23 cellular contexts compared by ENCODE assay signal in the genomic region with DNA sequence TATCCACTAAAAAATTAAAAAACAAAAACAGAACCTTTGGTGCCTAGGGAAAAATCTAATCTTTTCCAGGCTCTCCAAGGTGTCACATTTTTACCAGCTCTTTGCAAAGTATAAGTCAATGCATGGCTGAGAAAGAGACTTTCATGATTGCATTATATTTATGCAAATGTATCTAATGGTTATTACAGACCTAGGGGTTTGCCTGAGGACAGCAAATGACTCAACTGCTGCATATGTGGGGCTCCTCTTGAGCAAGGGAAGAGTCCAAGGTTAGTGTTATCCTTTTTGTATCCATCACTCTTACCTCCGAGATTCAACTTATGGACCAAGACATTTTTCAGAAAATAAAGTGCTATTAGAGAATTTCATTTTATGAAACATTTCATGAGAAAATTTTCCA.
DNase-seq lines count a peak whose midpoint lies in the region; ATAC-seq and TF ChIP-seq lines count a peak whose summit lies in the region.
"Had no signal": no experiment of that assay in that cellular context is flagged by ENCODE, and none has a peak within 500 bp of the region (broad histone marks: within the 10 kb centered on the region; RNA-seq: fewer than 3 reads in every experiment).

No MANE protein-coding gene starts in this region.

- H3K27ac Mint-ChIP-seq in stimulated activated memory B cell treated with anti-CD40 and anti-IgM and Interleukin-4, amounts not matched to agents 10 μg/mL and 1 μg/mL and 100 μg/mL, for 72 hours, result no peak overlapping the region
- H3K27ac Mint-ChIP-seq: activated naive CD8-positive, alpha-beta T cell treated with anti-CD3 and anti-CD28 coated beads, Interleukin-2, amount 50 U/mL, for 24 hours had no signal

- CTCF ChIA-PET in mammary epithelial cell (lab: Charles Lee; ENCODE audit: low non-redundant PET), result no interaction called here

- WGBS in GM23248 (ENCODE audit: low coverage in 1 of 2, low lambda C conversion rate in 2 of 2, missing lambda C conversion rate in 2 of 2), 2 experiments, result 50 to 67% methylated on average over 1 of the region's 1 CpG
- WGBS in mammary epithelial cell (ENCODE audit: low coverage, missing lambda C conversion rate), result 80% methylated on average over 1 of the region's 1 CpG

- H3K4me3 Mint-ChIP-seq in stimulated activated memory B cell treated with anti-CD40 and anti-IgM and Interleukin-4, amounts not matched to agents 10 μg/mL and 1 μg/mL and 100 μg/mL, for 72 hours, result no peak overlapping the region
- H3K4me3 Mint-ChIP-seq: activated naive CD8-positive, alpha-beta T cell treated with anti-CD3 and anti-CD28 coated beads, Interleukin-2, amount 50 U/mL, for 24 hours; activated T-cell treated with anti-CD3 and anti-CD28 coated beads, Interleukin-2, amount 50 U/mL, for 4 hours had no signal

- in situ Hi-C loops in GM23248 (cut with MboI) (no loop called here), mammary epithelial cell (cut with MboI; ENCODE audit: low sequenced_read_pairs in 2 of 2) (no loop called here)

- no peaks in the 10 kb centered on the region for H3F3A ChIP-seq in GM23248 (ENCODE audit: insufficient read depth)

- H3K4me1 ChIP-seq in GM23248 (ENCODE audit: insufficient read depth), result no peaks in the 10 kb centered on the region
- peaks cover 26% of the 10 kb centered on the region for H3K4me1 ChIP-seq in mammary epithelial cell (ENCODE audit: insufficient read depth, low read length)
- H3K4me1 ChIP-seq: heart left ventricle had no signal

- H2AFZ ChIP-seq in GM23248 (no peak overlapping the region), mammary epithelial cell (ENCODE audit: low read depth, low read length) (no peak overlapping the region)

- no peaks in the 10 kb centered on the region for H3K79me2 ChIP-seq in GM23248 (ENCODE audit: insufficient read depth)
- H3K79me2 ChIP-seq in mammary epithelial cell (ENCODE audit: insufficient read depth, low read length), result no peaks in the 10 kb centered on the region

- no peak for TF ChIP-seq CTCF in mammary epithelial cell (conservative IDR thresholded peaks at IDR 0.05 in 1 of 2, IDR thresholded peaks at IDR 0.05 in 1 of 2; ENCODE audit: extremely low read depth in 1 of 2, insufficient read depth in 1 of 2, low read depth in 1 of 2, low read length in 2 of 2)

- no peaks in the 10 kb centered on the region for H3K9me3 Mint-ChIP-seq in stimulated activated memory B cell treated with anti-CD40 and anti-IgM and Interleukin-4, amounts not matched to agents 10 μg/mL and 1 μg/mL and 100 μg/mL, for 72 hours
- H3K9me3 Mint-ChIP-seq: activated naive CD8-positive, alpha-beta T cell treated with anti-CD3 and anti-CD28 coated beads, Interleukin-2, amount 50 U/mL, for 24 hours; activated T-cell treated with anti-CD3 and anti-CD28 coated beads, Interleukin-2, amount 50 U/mL, for 4 hours had no signal

- DNase-seq in GM23248 (peak; percentile 13), NCI-H526 treated with DMSO at 0.1 percent for 48 hours (lab: John Stamatoyannopoulos, UW) (peak; percentile 4), mammary epithelial cell (peak; percentile 43), renal cortical epithelial cell (ENCODE audit: low read depth) (peak; percentile 30), inferior parietal cortex (ENCODE audit: extremely low spot score) (no peak)
- DNase-seq: activated CD4-positive, alpha-beta T cell treated with anti-CD3 and anti-CD28 coated beads for 4 hours; activated naive CD8-positive, alpha-beta T cell treated with anti-CD3 and anti-CD28 coated beads, Interleukin-2, amount 50 U/mL, for 24 hours; activated T-cell treated with anti-CD3 and anti-CD28 coated beads, Interleukin-2, amount 50 U/mL, for 4 hours; brain microvascular endothelial cell; heart left ventricle; MM.1S; NCI-H1417 treated with DMSO at 0.1 percent for 48 hours; NCI-H2081; NCI-H226; ovary; SHP77 treated with DMSO at 0.1 percent for 48 hours; stimulated activated CD4-positive, alpha-beta T cell treated with anti-CD3 and anti-CD28 coated beads, Interleukin-2, amount 100 ng/mL, for 24 hours; upper lobe of left lung had no signal

- H3K27me3 ChIP-seq in GM23248 (replicated peaks; ENCODE audit: insufficient read depth) (no peaks in the 10 kb centered on the region; the same call in 1 of the 2 replicates), mammary epithelial cell (ENCODE audit: insufficient read depth, low read length) (no peaks in the 10 kb centered on the region)
- H3K27me3 ChIP-seq: BLaER1 treated with 17β-estradiol and CSF1 and Interleukin-3, amounts not matched to agents 10 nM and 100 nM; brain microvascular endothelial cell; ovary; right atrium auricular region; upper lobe of left lung had no signal

- BruUV-seq in mammary epithelial cell (replicated peaks; lab: Mats Ljungman, UMichigan), result no TSS peak

- intact Hi-C loops in mammary epithelial cell (cut with micrococcal nuclease), result no loop called here

- ATAC-seq in GM21526 (IDR thresholded peaks at IDR 0.05; ENCODE audit: low FRiP score, unreplicated experiment), result no peak
- no peak for ATAC-seq in stimulated activated memory B cell treated with anti-CD40 and anti-IgM and Interleukin-4, amounts not matched to agents 10 μg/mL and 1 μg/mL and 100 μg/mL, for 72 hours
- ATAC-seq: activated naive CD8-positive, alpha-beta T cell treated with anti-CD3 and anti-CD28 coated beads, Interleukin-2, amount 50 U/mL, for 24 hours; activated T-cell treated with anti-CD3 and anti-CD28 coated beads, Interleukin-2, amount 50 U/mL, for 4 hours had no signal

- no peak overlapping the region for H3K4me3 ChIP-seq in GM23248
- no peak overlapping the region for H3K4me3 ChIP-seq in mammary epithelial cell (replicated peaks in 1 of 3; ENCODE audit: insufficient read depth in 1 of 3, low read depth in 2 of 3, low read length in 3 of 3)
- H3K4me3 ChIP-seq: BLaER1 treated with 17β-estradiol and CSF1 and Interleukin-3, amounts not matched to agents 10 nM and 100 nM; heart left ventricle; K562; ovary; right atrium auricular region; upper lobe of left lung had no signal

- no peaks in the 10 kb centered on the region for H3K36me3 ChIP-seq in GM23248 (ENCODE audit: low read depth)
- no peaks in the 10 kb centered on the region for H3K36me3 ChIP-seq in mammary epithelial cell (ENCODE audit: insufficient read depth, low read length)
- H3K36me3 ChIP-seq: BLaER1 treated with 17β-estradiol and CSF1 and Interleukin-3, amounts not matched to agents 10 nM and 100 nM; brain microvascular endothelial cell; heart left ventricle; ovary; right atrium auricular region; upper lobe of left lung had no signal

- H3K27me3 Mint-ChIP-seq in stimulated activated memory B cell treated with anti-CD40 and anti-IgM and Interleukin-4, amounts not matched to agents 10 μg/mL and 1 μg/mL and 100 μg/mL, for 72 hours, result no peaks in the 10 kb centered on the region

- H3K9ac ChIP-seq in GM23248 (no peak overlapping the region), mammary epithelial cell (ENCODE audit: insufficient read depth, low read length) (no peak overlapping the region)
- H3K9ac ChIP-seq: BLaER1 treated with 17β-estradiol and CSF1 and Interleukin-3, amounts not matched to agents 10 nM and 100 nM had no signal

- dilution Hi-C loops in mammary epithelial cell (cut with HindIII; ENCODE audit: low sequenced_read_pairs), result no loop called here

- no peaks in the 10 kb centered on the region for H3K4me1 Mint-ChIP-seq in stimulated activated memory B cell treated with anti-CD40 and anti-IgM and Interleukin-4, amounts not matched to agents 10 μg/mL and 1 μg/mL and 100 μg/mL, for 72 hours
- H3K4me1 Mint-ChIP-seq: activated naive CD8-positive, alpha-beta T cell treated with anti-CD3 and anti-CD28 coated beads, Interleukin-2, amount 50 U/mL, for 24 hours had no signal

- H3K9me3 ChIP-seq in GM23248 (ENCODE audit: low read depth) (no peaks in the 10 kb centered on the region), mammary epithelial cell (replicated peaks; ENCODE audit: insufficient read depth, low read length) (no peaks in the 10 kb centered on the region)
- H3K9me3 ChIP-seq: BLaER1 treated with 17β-estradiol and CSF1 and Interleukin-3, amounts not matched to agents 10 nM and 100 nM; heart left ventricle; ovary; right atrium auricular region; upper lobe of left lung had no signal

- H3K27ac ChIP-seq in GM23248, result no peak overlapping the region
- H3K27ac ChIP-seq in mammary epithelial cell (ENCODE audit: insufficient read depth, low read depth, low read length), result peak overlapping the region; percentile 70
- H3K27ac ChIP-seq: brain microvascular endothelial cell, heart left ventricle, ovary, right atrium auricular region, upper lobe of left lung had no signal

- H4K20me1 ChIP-seq in GM23248 (ENCODE audit: insufficient read depth), result no peaks in the 10 kb centered on the region
- no peaks in the 10 kb centered on the region for H4K20me1 ChIP-seq in mammary epithelial cell (ENCODE audit: insufficient read depth, low read length)
- H4K20me1 ChIP-seq: BLaER1 treated with 17β-estradiol and CSF1 and Interleukin-3, amounts not matched to agents 10 nM and 100 nM had no signal

- no peaks in the 10 kb centered on the region for H3K9me2 ChIP-seq in GM23248 (ENCODE audit: insufficient read depth)

- no peak overlapping the region for H3K4me2 ChIP-seq in GM23248 (ENCODE audit: unreplicated experiment)
- peak overlapping the region; percentile 40 for H3K4me2 ChIP-seq in mammary epithelial cell (ENCODE audit: insufficient read depth, low read depth, low read length)
- H3K4me2 ChIP-seq: BLaER1 treated with 17β-estradiol and CSF1 and Interleukin-3, amounts not matched to agents 10 nM and 100 nM had no signal

- H3K36me3 Mint-ChIP-seq in stimulated activated memory B cell treated with anti-CD40 and anti-IgM and Interleukin-4, amounts not matched to agents 10 μg/mL and 1 μg/mL and 100 μg/mL, for 72 hours, result no peaks in the 10 kb centered on the region
